Comparison of ENCODE assay signal across 7 cellular contexts in the genomic region with DNA sequence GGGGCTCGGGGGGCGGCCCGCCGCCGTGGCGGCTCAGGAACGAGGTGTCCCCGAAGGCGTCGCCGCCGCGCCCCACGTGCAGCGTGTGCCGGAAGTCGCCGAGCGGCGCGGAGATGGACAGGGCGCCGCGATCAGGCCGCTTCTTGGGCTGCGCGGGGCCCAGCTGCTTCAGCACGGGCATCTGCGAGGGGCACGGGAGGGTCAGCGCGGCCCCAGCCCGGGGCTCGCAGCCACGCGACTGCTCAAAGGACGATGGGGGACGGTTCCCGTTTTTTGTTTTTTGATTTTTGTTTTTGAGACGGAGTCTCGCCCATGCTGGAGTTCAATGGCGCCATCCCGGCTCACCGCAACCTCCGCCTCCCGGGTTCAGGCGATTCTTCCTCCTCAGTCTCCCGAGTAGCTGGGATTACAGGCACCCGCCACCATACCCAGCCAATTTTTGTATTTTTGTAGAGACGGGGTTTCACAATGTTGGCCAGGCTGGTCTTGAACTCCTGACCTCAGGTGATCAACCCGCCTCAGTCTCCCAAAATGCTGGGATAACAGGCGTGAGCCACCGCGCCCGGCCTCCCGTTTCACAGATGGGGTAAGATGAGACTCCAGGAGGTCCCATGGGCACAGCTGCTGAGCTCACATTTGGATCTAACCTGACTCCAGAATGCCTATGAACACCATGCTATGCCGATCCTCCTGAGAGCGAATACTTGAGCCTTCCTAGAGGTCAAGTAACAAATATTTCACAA. TPM values are rescaled to one million over a fixed set of nuclear protein-coding genes. Genes with fewer than 3 reads are reported as not detected.
DNase-seq lines count a peak whose midpoint lies in the region; ATAC-seq and TF ChIP-seq lines count a peak whose summit lies in the region.
"Had no signal": no experiment of that assay in that cellular context is flagged by ENCODE, and none has a peak within 500 bp of the region (broad histone marks: within the 10 kb centered on the region; RNA-seq: fewer than 3 reads in every experiment).

No MANE protein-coding gene starts in this region.

- POLR2A ChIA-PET in PC-9 (lab: Charles Lee; ENCODE audit: unreplicated experiment), result interaction anchor here (0.5 kb wide), 1 partner anchor 578 kb away, joined by 7 read pairs; no protein-coding TSS in a partner anchor

- WGBS in endodermal cell (ENCODE audit: insufficient coverage in 1 of 2, insufficient read length in 1 of 2), 2 experiments, result 82 to 91% methylated on average over 30 to 58 of the region's 58 CpGs

- H4K20me1 ChIP-seq in PC-9 (ENCODE audit: insufficient read depth), result peaks cover 16% of the 10 kb centered on the region

- H3K9ac ChIP-seq in endodermal cell (ENCODE audit: extremely low read depth, low read length, poor library complexity, severe bottlenecking), result no peak overlapping the region

- peaks cover 18% of the 10 kb centered on the region for H3K4me1 Mint-ChIP-seq in activated CD8-positive, alpha-beta memory T cell treated with anti-CD3 and anti-CD28 coated beads, Interleukin-2, amount 10 ng/mL, durations not matched to agents 7 days and 5 days
- H3K4me1 Mint-ChIP-seq in endodermal cell, result no peaks in the 10 kb centered on the region
- peaks cover 28 to 45% of the 10 kb centered on the region in 2 donors for H3K4me1 Mint-ChIP-seq in stimulated activated naive B cell treated with anti-CD40 and anti-IgM and Interleukin-4, amounts not matched to agents 10 μg/mL and 1 μg/mL and 100 μg/mL, for 72 hours

- H3K27ac ChIP-seq in endodermal cell (ENCODE audit: low read depth, low read length) (no peak overlapping the region), PC-9 (no peak overlapping the region)

- H3K9me2 ChIP-seq in PC-9 (ENCODE audit: insufficient read depth), result no peaks in the 10 kb centered on the region

- peaks cover 11% of the 10 kb centered on the region for H3K36me3 Mint-ChIP-seq in activated CD8-positive, alpha-beta memory T cell treated with anti-CD3 and anti-CD28 coated beads, Interleukin-2, amount 10 ng/mL, durations not matched to agents 7 days and 5 days
- H3K36me3 Mint-ChIP-seq in endodermal cell (ENCODE audit: low read depth), result peaks cover 11% of the 10 kb centered on the region
- H3K36me3 Mint-ChIP-seq in stimulated activated naive B cell treated with anti-CD40 and anti-IgM and Interleukin-4, amounts not matched to agents 10 μg/mL and 1 μg/mL and 100 μg/mL, for 72 hours, result peaks cover 7 to 15% of the 10 kb centered on the region in 2 donors

- no peak for DNase-seq in activated CD8-positive, alpha-beta memory T cell treated with anti-CD3 and anti-CD28 coated beads, Interleukin-2, amount 10 ng/mL, durations not matched to agents 7 days and 5 days
- no peak for DNase-seq in activated CD8-positive, alpha-beta memory T cell treated with anti-CD3 and anti-CD28 coated beads for 24 hours
- DNase-seq in endodermal cell (no peak), HuH-7.5 (ENCODE audit: low spot score) (no peak), PC-9 (no peak)
- DNase-seq in stimulated activated naive B cell treated with anti-CD40 and anti-IgM and Interleukin-4, amounts not matched to agents 10 μg/mL and 1 μg/mL and 100 μg/mL, for 72 hours, result no peak

- H3K27ac Mint-ChIP-seq in activated CD8-positive, alpha-beta memory T cell treated with anti-CD3 and anti-CD28 coated beads, Interleukin-2, amount 10 ng/mL, durations not matched to agents 7 days and 5 days, result no peak overlapping the region
- no peak overlapping the region for H3K27ac Mint-ChIP-seq in endodermal cell
- peak overlapping the region; percentile 81 for H3K27ac Mint-ChIP-seq in stimulated activated naive B cell treated with anti-CD40 and anti-IgM and Interleukin-4, amounts not matched to agents 10 μg/mL and 1 μg/mL and 100 μg/mL, for 72 hours

- intact Hi-C loops in PC-9 (cut with micrococcal nuclease; ENCODE audit: unreplicated experiment), result loop anchor here (10.0 kb wide), 3 partner anchors 301 to 1009 kb away; partner anchors contain the start of genes RDH13 and ZNF628

- BruUV-seq in PC-9 (replicated peaks; lab: Mats Ljungman, UMichigan), result no TSS peak

- peak overlapping the region; percentile 22 for H3K4me3 Mint-ChIP-seq in activated CD8-positive, alpha-beta memory T cell treated with anti-CD3 and anti-CD28 coated beads, Interleukin-2, amount 10 ng/mL, durations not matched to agents 7 days and 5 days
- peak overlapping the region; percentile 20 for H3K4me3 Mint-ChIP-seq in endodermal cell
- H3K4me3 Mint-ChIP-seq in stimulated activated naive B cell treated with anti-CD40 and anti-IgM and Interleukin-4, amounts not matched to agents 10 μg/mL and 1 μg/mL and 100 μg/mL, for 72 hours, result peak overlapping the region; percentile 55 to 70

- no peaks in the 10 kb centered on the region for H3K9me3 Mint-ChIP-seq in activated CD8-positive, alpha-beta memory T cell treated with anti-CD3 and anti-CD28 coated beads, Interleukin-2, amount 10 ng/mL, durations not matched to agents 7 days and 5 days (ENCODE audit: low read depth)
- peaks cover 7% of the 10 kb centered on the region for H3K9me3 Mint-ChIP-seq in endodermal cell
- no peaks in the 10 kb centered on the region for H3K9me3 Mint-ChIP-seq in stimulated activated naive B cell treated with anti-CD40 and anti-IgM and Interleukin-4, amounts not matched to agents 10 μg/mL and 1 μg/mL and 100 μg/mL, for 72 hours
- H3K9me3 Mint-ChIP-seq: activated naive CD4-positive, alpha-beta T cell treated with anti-CD3 and anti-CD28 coated beads, Interleukin-2, amount 50 U/mL, for 72 hours had no signal

- H3K4me1 ChIP-seq in endodermal cell (ENCODE audit: control insufficient read depth, insufficient read depth, low read length) (no peaks in the 10 kb centered on the region), PC-9 (replicated peaks; ENCODE audit: insufficient read depth) (peaks cover 27% of the 10 kb centered on the region)

- no peak overlapping the region for H2AFZ ChIP-seq in PC-9

- no peak for ATAC-seq in activated CD8-positive, alpha-beta memory T cell treated with anti-CD3 and anti-CD28 coated beads, Interleukin-2, amount 10 ng/mL, durations not matched to agents 7 days and 5 days
- ATAC-seq in stimulated activated naive B cell treated with anti-CD40 and anti-IgM and Interleukin-4, amounts not matched to agents 10 μg/mL and 1 μg/mL and 100 μg/mL, for 72 hours (replicated peaks), result no peak

- peaks cover 28% of the 10 kb centered on the region for H3K27me3 Mint-ChIP-seq in activated CD8-positive, alpha-beta memory T cell treated with anti-CD3 and anti-CD28 coated beads, Interleukin-2, amount 10 ng/mL, durations not matched to agents 7 days and 5 days
- peaks cover 43% of the 10 kb centered on the region for H3K27me3 Mint-ChIP-seq in endodermal cell (ENCODE audit: insufficient read depth)
- peaks cover 16 to 18% of the 10 kb centered on the region in 2 donors for H3K27me3 Mint-ChIP-seq in stimulated activated naive B cell treated with anti-CD40 and anti-IgM and Interleukin-4, amounts not matched to agents 10 μg/mL and 1 μg/mL and 100 μg/mL, for 72 hours

- peaks cover 19% of the 10 kb centered on the region for H3K79me2 ChIP-seq in PC-9 (ENCODE audit: low read depth)

- TF ChIP-seq CTCF in endodermal cell (conservative IDR thresholded peaks at IDR 0.05), result no peak
- no peak for TF ChIP-seq CTCF in PC-9 (conservative IDR thresholded peaks at IDR 0.05)

- H3K4me2 ChIP-seq in PC-9, result no peak overlapping the region

- CTCF ChIA-PET in activated CD8-positive, alpha-beta memory T cell treated with anti-CD3 and anti-CD28 coated beads, Interleukin-2, amount 10 ng/mL, durations not matched to agents 7 days and 5 days (lab: Charles Lee), result interaction anchor here (1.0 kb wide), 2 partner anchors 13 to 16 kb away, joined by 4 read pairs; no protein-coding TSS in a partner anchor
- CTCF ChIA-PET in PC-9 (lab: Charles Lee), result interaction anchor here (0.5 kb wide), 1 partner anchor 126 kb away, joined by 8 read pairs; the partner anchor contains the start of gene LILRA4

- H3F3A ChIP-seq in PC-9 (ENCODE audit: insufficient read depth, low read depth), result peaks cover 46% of the 10 kb centered on the region

- no peak overlapping the region for H3K4me3 ChIP-seq in endodermal cell (ENCODE audit: low read length)
- no peak overlapping the region for H3K4me3 ChIP-seq in PC-9

- no peaks in the 10 kb centered on the region for H3K9me3 ChIP-seq in endodermal cell (ENCODE audit: control insufficient read depth, low read length)
- no peaks in the 10 kb centered on the region for H3K9me3 ChIP-seq in PC-9 (ENCODE audit: insufficient read depth, low read depth)

- H3K36me3 ChIP-seq in endodermal cell (ENCODE audit: control insufficient read depth, insufficient read depth, low read length) (peaks cover 7% of the 10 kb centered on the region), PC-9 (ENCODE audit: low read depth) (no peaks in the 10 kb centered on the region)

- H3K27me3 ChIP-seq in endodermal cell (ENCODE audit: control insufficient read depth, insufficient read depth, low read length, poor library complexity, severe bottlenecking) (peaks cover 21% of the 10 kb centered on the region), PC-9 (ENCODE audit: insufficient read depth, low read depth) (peaks cover 9% of the 10 kb centered on the region; the same call in 1 of the 2 replicates)

RNA-seq across cellular contexts. Expression of gene LENG9, which starts 2.0 kb away (rescaled TPM):
- 1 to 10 TPM; 6.3 to 7.2 TPM for total RNA-seq in activated CD8-positive, alpha-beta memory T cell treated with anti-CD3 and anti-CD28 coated beads, Interleukin-2, amount 10 ng/mL, durations not matched to agents 7 days and 5 days
- total RNA-seq in endodermal cell, result 1 to 10 TPM; 2.5 to 3.5 TPM
- polyA plus RNA-seq in endodermal cell (2013, experiment 1 of 2), result 1.1 TPM
- 1.1 TPM for polyA plus RNA-seq in endodermal cell (2013, experiment 2 of 2)
- total RNA-seq in PC-9 (2021), result 7.0 and 8.9 TPM in 2 replicates

RNA-seq across cellular contexts. Expression of gene CDC42EP5, which starts 7.6 kb away (rescaled TPM):
- under 1 TPM in 1 of 2 experiments, not detected in 1; 0.61 TPM for total RNA-seq in activated CD8-positive, alpha-beta memory T cell treated with anti-CD3 and anti-CD28 coated beads, Interleukin-2, amount 10 ng/mL, durations not matched to agents 7 days and 5 days
- total RNA-seq in endodermal cell (under 1 TPM in 1 of 2 donors, not detected in 1; 0.49 TPM), PC-9 (2021) (25.1 and 48.5 TPM in 2 replicates)
- polyA plus RNA-seq in endodermal cell (2013, experiment 1 of 2), result 7.0 TPM
- polyA plus RNA-seq in endodermal cell (2013, experiment 2 of 2), result 8.3 TPM
- total RNA-seq: activated naive CD4-positive, alpha-beta T cell treated with anti-CD3 and anti-CD28 coated beads, Interleukin-2, amount 50 U/mL, for 72 hours had no signal

RNA-seq across cellular contexts. Expression of gene LENG8, which starts 16.5 kb away (rescaled TPM):
- 100 to 1,000 TPM; 191 to 282 TPM for total RNA-seq in activated CD8-positive, alpha-beta memory T cell treated with anti-CD3 and anti-CD28 coated beads, Interleukin-2, amount 10 ng/mL, durations not matched to agents 7 days and 5 days
- total RNA-seq in endodermal cell (100 to 1,000 TPM; 139 to 171 TPM), PC-9 (2021) (274 and 279 TPM in 2 replicates)
- 171 TPM for polyA plus RNA-seq in endodermal cell (2013, experiment 1 of 2)
- 130 TPM for polyA plus RNA-seq in endodermal cell (2013, experiment 2 of 2)

RNA-seq across cellular contexts. Expression of gene LAIR2, which starts 37.1 kb away (rescaled TPM):
- 1 to 10 TPM; 1.4 to 6.8 TPM for total RNA-seq in activated CD8-positive, alpha-beta memory T cell treated with anti-CD3 and anti-CD28 coated beads, Interleukin-2, amount 10 ng/mL, durations not matched to agents 7 days and 5 days
- total RNA-seq in endodermal cell (not detected), PC-9 (2021) (not detected in 2 replicates)
- not detected for polyA plus RNA-seq in endodermal cell (2013, experiment 1 of 2)
- polyA plus RNA-seq in endodermal cell (2013, experiment 2 of 2), result not detected

RNA-seq across cellular contexts. Expression of gene TTYH1, which starts 50.3 kb away (rescaled TPM):
- total RNA-seq in activated CD8-positive, alpha-beta memory T cell treated with anti-CD3 and anti-CD28 coated beads, Interleukin-2, amount 10 ng/mL, durations not matched to agents 7 days and 5 days, result 1 to 10 TPM in 1 of 2 experiments, under 1 TPM in 1; 0.93 to 1.2 TPM
- total RNA-seq in endodermal cell, result 1 to 10 TPM; 1.0 to 2.0 TPM
- 342 TPM for polyA plus RNA-seq in endodermal cell (2013, experiment 1 of 2)
- polyA plus RNA-seq in endodermal cell (2013, experiment 2 of 2), result 263 TPM
- total RNA-seq in PC-9 (2021), result 1.6 and 2.4 TPM in 2 replicates

Comparison
In these comparisons a context has a peak if more than half of its experiments do, and no peak if none do; other contexts are left out.
1. RNA of gene CDC42EP5, which starts 7.6 kb away (total RNA-seq): 25.1 to 48.5 TPM in PC-9; 0.61 TPM in activated CD8-positive, alpha-beta memory T cell treated with anti-CD3 and anti-CD28 coated beads, Interleukin-2, amount 10 ng/mL, durations not matched to agents 7 days and 5 days and 0.49 TPM in endodermal cell; every median in the first group is over 10 times any median in the second.
2. Peak in every context shown above with its lines, with median percentiles within 50 percentile points of each other: H3K4me3 Mint-ChIP-seq.